1 cellular context compared by ENCODE assay signal in genomic region chr7:73578342-73579124, GRCh38.
A peak's percentile ranks its signal among the peaks of the same experiment; 100 is the strongest.
TF ChIP-seq lines count a peak whose summit lies in the region.

A gene with protein sequence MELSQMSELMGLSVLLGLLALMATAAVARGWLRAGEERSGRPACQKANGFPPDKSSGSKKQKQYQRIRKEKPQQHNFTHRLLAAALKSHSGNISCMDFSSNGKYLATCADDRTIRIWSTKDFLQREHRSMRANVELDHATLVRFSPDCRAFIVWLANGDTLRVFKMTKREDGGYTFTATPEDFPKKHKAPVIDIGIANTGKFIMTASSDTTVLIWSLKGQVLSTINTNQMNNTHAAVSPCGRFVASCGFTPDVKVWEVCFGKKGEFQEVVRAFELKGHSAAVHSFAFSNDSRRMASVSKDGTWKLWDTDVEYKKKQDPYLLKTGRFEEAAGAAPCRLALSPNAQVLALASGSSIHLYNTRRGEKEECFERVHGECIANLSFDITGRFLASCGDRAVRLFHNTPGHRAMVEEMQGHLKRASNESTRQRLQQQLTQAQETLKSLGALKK (minus strand): TSS chr7:73578579. CDS start chr7:73578549, 30 bp downstream.

TF ChIP-seq in HepG2, 621 proteins besides CTCF, POLR2A, EP300 and RAD21 (continued from another document):
- TF ChIP-seq RFX3 (CRISPR knock-in tag; IDR thresholded peaks at IDR 0.05) (no peak), ZBTB8A (CRISPR knock-in tag; IDR thresholded peaks at IDR 0.05; ENCODE audit: borderline replicate concordance, low read depth) (no peak), NR2C2 (CRISPR knock-in tag; IDR thresholded peaks at IDR 0.05; ENCODE audit: borderline replicate concordance) (peak; percentile 54; the same call in 1 of the 2 replicates), ATAD3A (CRISPR knock-in tag; IDR thresholded peaks at IDR 0.05) (no peak), ZNF619 (CRISPR knock-in tag; IDR thresholded peaks at IDR 0.05) (no peak), PHF5A (CRISPR knock-in tag; IDR thresholded peaks at IDR 0.05; ENCODE audit: low read depth, unreplicated experiment) (no peak), MYNN (CRISPR knock-in tag; IDR thresholded peaks at IDR 0.05; ENCODE audit: low read depth) (no peak), ZNF451 (CRISPR knock-in tag; IDR thresholded peaks at IDR 0.05) (no peak), ZNF7 (CRISPR knock-in tag; IDR thresholded peaks at IDR 0.05) (no peak), MED13 (CRISPR knock-in tag; IDR thresholded peaks at IDR 0.05) (no peak), IKZF4 (CRISPR knock-in tag; IDR thresholded peaks at IDR 0.05; ENCODE audit: borderline replicate concordance, low read depth, not compliant biosample characterization) (peak; percentile 22), NPAS2 (CRISPR knock-in tag; IDR thresholded peaks at IDR 0.05; ENCODE audit: borderline replicate concordance) (no peak), USF2 (IDR thresholded peaks at IDR 0.05; ENCODE audit: low read depth, low read length) (no peak), USF2 (CRISPR knock-in tag; IDR thresholded peaks at IDR 0.05; ENCODE audit: borderline replicate concordance) (no peak), TBP (CRISPR knock-in tag; IDR thresholded peaks at IDR 0.05) (no peak), CENPX (CRISPR knock-in tag; IDR thresholded peaks at IDR 0.05) (no peak), ZNF615 (CRISPR knock-in tag; IDR thresholded peaks at IDR 0.05; ENCODE audit: borderline replicate concordance) (no peak), ZBTB14 (CRISPR knock-in tag; IDR thresholded peaks at IDR 0.05) (peak; percentile 96), ZNF678 (CRISPR knock-in tag; IDR thresholded peaks at IDR 0.05) (no peak), MED8 (CRISPR knock-in tag; IDR thresholded peaks at IDR 0.05; ENCODE audit: insufficient replicate concordance) (no peak), EED (CRISPR knock-in tag; IDR thresholded peaks at IDR 0.05) (no peak), FIP1L1 (IDR thresholded peaks at IDR 0.05; ENCODE audit: borderline replicate concordance, insufficient read depth, low read depth, low read length) (no peak), GLMP (CRISPR knock-in tag; IDR thresholded peaks at IDR 0.05; ENCODE audit: borderline replicate concordance) (no peak), SAP130 (CRISPR knock-in tag; IDR thresholded peaks at IDR 0.05; ENCODE audit: low read depth) (peak; percentile 74; the same call in 1 of the 2 replicates), ZNF460 (CRISPR knock-in tag; IDR thresholded peaks at IDR 0.05; ENCODE audit: borderline replicate concordance) (no peak), MYC (CRISPR knock-in tag; IDR thresholded peaks at IDR 0.05; ENCODE audit: borderline replicate concordance) (peak; percentile 58; the same call in 1 of the 2 replicates), SOX13 (IDR thresholded peaks at IDR 0.05) (no peak), SOX13 (CRISPR knock-in tag; conservative IDR thresholded peaks at IDR 0.05 in 1 of 2, IDR thresholded peaks at IDR 0.05 in 1 of 2) (no peak), GRHL1 (CRISPR knock-in tag; conservative IDR thresholded peaks at IDR 0.05) (no peak), NBN (conservative IDR thresholded peaks at IDR 0.05) (no peak), ZNF24 (IDR thresholded peaks at IDR 0.05) (no peak), ZBTB20 (CRISPR knock-in tag; IDR thresholded peaks at IDR 0.05; ENCODE audit: borderline replicate concordance, low read depth) (no peak)
- TF ChIP-seq, protein P1, sequence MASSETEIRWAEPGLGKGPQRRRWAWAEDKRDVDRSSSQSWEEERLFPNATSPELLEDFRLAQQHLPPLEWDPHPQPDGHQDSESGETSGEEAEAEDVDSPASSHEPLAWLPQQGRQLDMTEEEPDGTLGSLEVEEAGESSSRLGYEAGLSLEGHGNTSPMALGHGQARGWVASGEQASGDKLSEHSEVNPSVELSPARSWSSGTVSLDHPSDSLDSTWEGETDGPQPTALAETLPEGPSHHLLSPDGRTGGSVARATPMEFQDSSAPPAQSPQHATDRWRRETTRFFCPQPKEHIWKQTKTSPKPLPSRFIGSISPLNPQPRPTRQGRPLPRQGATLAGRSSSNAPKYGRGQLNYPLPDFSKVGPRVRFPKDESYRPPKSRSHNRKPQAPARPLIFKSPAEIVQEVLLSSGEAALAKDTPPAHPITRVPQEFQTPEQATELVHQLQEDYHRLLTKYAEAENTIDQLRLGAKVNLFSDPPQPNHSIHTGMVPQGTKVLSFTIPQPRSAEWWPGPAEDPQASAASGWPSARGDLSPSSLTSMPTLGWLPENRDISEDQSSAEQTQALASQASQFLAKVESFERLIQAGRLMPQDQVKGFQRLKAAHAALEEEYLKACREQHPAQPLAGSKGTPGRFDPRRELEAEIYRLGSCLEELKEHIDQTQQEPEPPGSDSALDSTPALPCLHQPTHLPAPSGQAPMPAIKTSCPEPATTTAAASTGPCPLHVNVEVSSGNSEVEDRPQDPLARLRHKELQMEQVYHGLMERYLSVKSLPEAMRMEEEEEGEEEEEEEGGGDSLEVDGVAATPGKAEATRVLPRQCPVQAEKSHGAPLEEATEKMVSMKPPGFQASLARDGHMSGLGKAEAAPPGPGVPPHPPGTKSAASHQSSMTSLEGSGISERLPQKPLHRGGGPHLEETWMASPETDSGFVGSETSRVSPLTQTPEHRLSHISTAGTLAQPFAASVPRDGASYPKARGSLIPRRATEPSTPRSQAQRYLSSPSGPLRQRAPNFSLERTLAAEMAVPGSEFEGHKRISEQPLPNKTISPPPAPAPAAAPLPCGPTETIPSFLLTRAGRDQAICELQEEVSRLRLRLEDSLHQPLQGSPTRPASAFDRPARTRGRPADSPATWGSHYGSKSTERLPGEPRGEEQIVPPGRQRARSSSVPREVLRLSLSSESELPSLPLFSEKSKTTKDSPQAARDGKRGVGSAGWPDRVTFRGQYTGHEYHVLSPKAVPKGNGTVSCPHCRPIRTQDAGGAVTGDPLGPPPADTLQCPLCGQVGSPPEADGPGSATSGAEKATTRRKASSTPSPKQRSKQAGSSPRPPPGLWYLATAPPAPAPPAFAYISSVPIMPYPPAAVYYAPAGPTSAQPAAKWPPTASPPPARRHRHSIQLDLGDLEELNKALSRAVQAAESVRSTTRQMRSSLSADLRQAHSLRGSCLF (CRISPR knock-in tag; IDR thresholded peaks at IDR 0.05; ENCODE audit: borderline replicate concordance), result no peak
